In genomic region chr12:5648692-5649338, GRCh38 we compare ENCODE assay signal across 8 cellular contexts.
DNase-seq lines count a peak whose midpoint lies in the region; ATAC-seq and TF ChIP-seq lines count a peak whose summit lies in the region.

No MANE protein-coding gene starts in this region.

- no peak overlapping the region for H3K4me3 ChIP-seq in astrocyte of the cerebellum (ENCODE audit: low read depth, low read length)

- no peak for ATAC-seq in GM18519 (IDR thresholded peaks at IDR 0.05; ENCODE audit: low FRiP score, unreplicated experiment)

- peak; percentile 67 for TF ChIP-seq CTCF in astrocyte of the cerebellum (IDR thresholded peaks at IDR 0.05; ENCODE audit: low read depth, low read length, missing control alignments)

- peak; percentile 91 for DNase-seq in DMS53 (lab: John Stamatoyannopoulos, UW)
- peak; percentile 67 to 92 (median 77) for DNase-seq in NCI-H1417 (lab: John Stamatoyannopoulos, UW)
- peak; percentile 4 for DNase-seq in astrocyte of the cerebellum (ENCODE audit: low read depth)
- peak; percentile 88 for DNase-seq in left kidney (ENCODE audit: low read depth, low spot score)
- DNase-seq in NCI-H1048 (lab: John Stamatoyannopoulos, UW), result no peak
- no peak for DNase-seq in HUDEP-2 (lab: John Stamatoyannopoulos, UW; ENCODE audit: unreplicated experiment in 76 of 76)
- no peak for DNase-seq in stimulated activated CD4-positive, alpha-beta T cell treated with anti-CD3 and anti-CD28 coated beads, Interleukin-2, amount 100 ng/mL, for 24 hours

- in situ Hi-C loops in astrocyte of the cerebellum (cut with HindIII; ENCODE audit: low sequenced_read_pairs), result no loop called here

Comparison
In these comparisons a context has a peak if more than half of its experiments do, and no peak if none do; other contexts are left out.
1. DNase-seq: peak in DMS53 (single experiment), NCI-H1417 (3 of 3), astrocyte of the cerebellum (single experiment) and left kidney (single experiment); none in NCI-H1048 (single experiment), HUDEP-2 (0 of 76) and stimulated activated CD4-positive, alpha-beta T cell treated with anti-CD3 and anti-CD28 coated beads, Interleukin-2, amount 100 ng/mL, for 24 hours (0 of 2).